24 cellular contexts compared by ENCODE assay signal in genomic region chr20:15242773-15243172, GRCh38.
"Had no signal": no experiment of that assay in that cellular context is flagged by ENCODE, and none has a peak within 500 bp of the region (broad histone marks: within the 10 kb centered on the region; RNA-seq: fewer than 3 reads in every experiment).

No MANE protein-coding gene starts in this region.

- H3K4me3 ChIP-seq: esophagus muscularis mucosa, gastroesophageal sphincter, lung, neural progenitor cell, pancreas, smooth muscle cell, tibial artery, upper lobe of left lung, uterus had no signal

- H3K4me1 Mint-ChIP-seq: immature natural killer cell, neural progenitor cell had no signal

- H3K9me3 Mint-ChIP-seq: dendritic cell treated with granulocyte-macrophage colony-stimulating factor and Interleukin-4, amounts not matched to agents 40 ng/mL and 50 ng/mL, for 4 days; stimulated activated naive CD8-positive, alpha-beta T cell treated with anti-CD3 and anti-CD28 coated beads, Interleukin-15, Interleukin-2, amounts not matched to agents 100 ng/mL and 50 ng/mL, for 24 hours had no signal

- H3K27me3 ChIP-seq: esophagus muscularis mucosa, gastroesophageal sphincter, neural progenitor cell, pancreas, tibial artery, upper lobe of left lung, uterus had no signal

- H3K4me3 Mint-ChIP-seq: dendritic cell treated with granulocyte-macrophage colony-stimulating factor and Interleukin-4, amounts not matched to agents 40 ng/mL and 50 ng/mL, for 4 days; effector memory CD8-positive, alpha-beta T cell; immature natural killer cell; natural killer cell treated with Interleukin-12 subunit alpha and Interleukin-12 subunit beta and Interleukin-15 and Interleukin-18, amount 100 ng/mL, for 72 hours; neural progenitor cell; stimulated activated naive CD8-positive, alpha-beta T cell treated with anti-CD3 and anti-CD28 coated beads, Interleukin-15, Interleukin-2, amounts not matched to agents 100 ng/mL and 50 ng/mL, for 24 hours had no signal

- H3K4me1 ChIP-seq: esophagus muscularis mucosa, gastroesophageal sphincter, pancreas, tibial artery, upper lobe of left lung, uterus had no signal

- H3K4me2 ChIP-seq: neural progenitor cell, smooth muscle cell had no signal

- FAIRE-seq: pancreas had no signal

- H3K9ac ChIP-seq: neural progenitor cell had no signal

- DNase-seq: effector memory CD8-positive, alpha-beta T cell; immature natural killer cell; kidney; left colon; left ventricle myocardium superior; mesenchymal stem cell; midbrain; occipital lobe; pancreas; right cardiac atrium; stimulated activated CD4-positive, alpha-beta T cell treated with anti-CD3 and anti-CD28 coated beads, Interleukin-2, amount 100 ng/mL, for 48 hours; tibial artery; uterus had no signal

- H3K27ac Mint-ChIP-seq: dendritic cell treated with granulocyte-macrophage colony-stimulating factor and Interleukin-4, amounts not matched to agents 40 ng/mL and 50 ng/mL, for 4 days; effector memory CD8-positive, alpha-beta T cell; immature natural killer cell; natural killer cell treated with Interleukin-12 subunit alpha and Interleukin-12 subunit beta and Interleukin-15 and Interleukin-18, amount 100 ng/mL, for 72 hours; neural progenitor cell; progenitor cell of endocrine pancreas; stimulated activated naive CD8-positive, alpha-beta T cell treated with anti-CD3 and anti-CD28 coated beads, Interleukin-15, Interleukin-2, amounts not matched to agents 100 ng/mL and 50 ng/mL, for 24 hours had no signal

- H3K9me3 ChIP-seq: esophagus muscularis mucosa, gastroesophageal sphincter, pancreas, tibial artery, upper lobe of left lung, uterus had no signal

- H2AFZ ChIP-seq: neural progenitor cell had no signal

- ATAC-seq: effector memory CD8-positive, alpha-beta T cell; gastroesophageal sphincter; left colon; left ventricle myocardium superior; natural killer cell treated with Interleukin-12 subunit alpha and Interleukin-12 subunit beta and Interleukin-15 and Interleukin-18, amount 100 ng/mL, for 72 hours; pancreas; right cardiac atrium had no signal

- H3K27me3 Mint-ChIP-seq: dendritic cell treated with granulocyte-macrophage colony-stimulating factor and Interleukin-4, amounts not matched to agents 40 ng/mL and 50 ng/mL, for 4 days; effector memory CD8-positive, alpha-beta T cell; natural killer cell treated with Interleukin-12 subunit alpha and Interleukin-12 subunit beta and Interleukin-15 and Interleukin-18, amount 100 ng/mL, for 72 hours; progenitor cell of endocrine pancreas; stimulated activated naive CD8-positive, alpha-beta T cell treated with anti-CD3 and anti-CD28 coated beads, Interleukin-15, Interleukin-2, amounts not matched to agents 100 ng/mL and 50 ng/mL, for 24 hours had no signal

- H3K36me3 ChIP-seq: esophagus muscularis mucosa, gastroesophageal sphincter, neural progenitor cell, pancreas, tibial artery, upper lobe of left lung, uterus had no signal

- H3K27ac ChIP-seq: epithelial cell of prostate, esophagus muscularis mucosa, gastroesophageal sphincter, neural progenitor cell, pancreas, tibial artery, upper lobe of left lung, uterus had no signal

- H3K36me3 Mint-ChIP-seq: natural killer cell treated with Interleukin-12 subunit alpha and Interleukin-12 subunit beta and Interleukin-15 and Interleukin-18, amount 100 ng/mL, for 72 hours; neural progenitor cell had no signal
